In the genomic region with DNA sequence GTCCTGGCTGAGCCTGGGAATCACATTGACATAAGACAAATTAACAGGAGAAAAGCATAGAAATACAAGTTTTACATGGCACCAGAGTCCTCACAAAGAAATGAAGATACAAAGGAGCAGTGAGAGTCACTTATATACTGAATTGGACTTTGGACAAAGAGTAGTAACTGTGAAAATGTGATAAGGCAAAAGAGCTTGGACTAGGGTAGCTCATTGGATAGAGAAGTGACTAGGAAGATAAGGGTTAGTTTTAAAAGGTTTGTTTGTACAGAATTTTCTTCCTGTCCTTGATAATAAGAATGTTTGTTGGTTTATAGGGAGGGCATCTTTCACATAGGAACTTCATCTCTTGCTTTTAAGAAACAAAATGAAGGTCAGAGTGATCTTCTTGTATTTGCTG, we compare ENCODE assay signal across 21 cellular contexts. TPM values are rescaled to one million over a fixed set of nuclear protein-coding genes. Genes with fewer than 3 reads are reported as not detected.
DNase-seq lines count a peak whose midpoint lies in the region; ATAC-seq, FAIRE-seq and TF ChIP-seq lines count a peak whose summit lies in the region.
"Had no signal": no experiment of that assay in that cellular context is flagged by ENCODE, and none has a peak within 500 bp of the region (broad histone marks: within the 10 kb centered on the region; RNA-seq: fewer than 3 reads in every experiment).

No MANE protein-coding gene starts in this region.

- H3K36me3 ChIP-seq in HepG2 (replicated peaks in 1 of 2; ENCODE audit: control insufficient read depth in 1 of 2, insufficient read depth in 2 of 2, low read length in 2 of 2) = no peaks in the 10 kb centered on the region
- no peaks in the 10 kb centered on the region for H3K36me3 ChIP-seq in right lobe of liver
- no peaks in the 10 kb centered on the region for H3K36me3 ChIP-seq in RWPE2 (ENCODE audit: low read depth)
- H3K36me3 ChIP-seq: BLaER1 had no signal

- intact Hi-C loops in HepG2 (cut with micrococcal nuclease; ENCODE audit: unreplicated experiment) = no loop called here
- intact Hi-C loops in right lobe of liver (cut with DNase I) = no loop called here
- intact Hi-C loops in left colon (cut with DNase I, micrococcal nuclease) = no loop called here

- POLR2A ChIA-PET in HepG2 (lab: Yijun Ruan, JAX) = no interaction called here

- H3K4me3 ChIP-seq in HepG2 (replicated peaks in 1 of 3; ENCODE audit: insufficient read depth in 1 of 3, low read depth in 2 of 3, low read length in 3 of 3) (no peak overlapping the region), right lobe of liver (no peak overlapping the region), RWPE2 (ENCODE audit: severe bottlenecking) (no peak overlapping the region)
- H3K4me3 ChIP-seq: A549, BLaER1, GM12878, GM23338 had no signal

- H3K9ac ChIP-seq in HepG2 (ENCODE audit: insufficient read depth, low read depth, low read length) = no peak overlapping the region
- H3K9ac ChIP-seq: BLaER1 had no signal

- H3K27ac ChIP-seq in HepG2 (ENCODE audit: extremely low read length, insufficient read depth, low read length) = no peak overlapping the region
- no peak overlapping the region for H3K27ac ChIP-seq in right lobe of liver
- peak overlapping the region; percentile 91 for H3K27ac ChIP-seq in RWPE2 (ENCODE audit: poor library complexity, severe bottlenecking)
- H3K27ac ChIP-seq: 22Rv1, BLaER1 had no signal

- in situ Hi-C loops in HepG2 (cut with HindIII; ENCODE audit: extremely low pct_ligation_motif_present, low pct_unique_long_range_greater_than_20kb) = loop anchor here (25.0 kb wide), 1 partner anchor 146 kb away; no protein-coding TSS in a partner anchor

- TF ChIP-seq POLR2A in HepG2 (IDR thresholded peaks at IDR 0.05; ENCODE audit: insufficient read depth in 1 of 2, low read depth in 2 of 2, low read length in 2 of 2) (no peak), right lobe of liver (IDR thresholded peaks at IDR 0.05) (no peak)

- no peak overlapping the region for H2AFZ ChIP-seq in HepG2 (ENCODE audit: low read length)
- H2AFZ ChIP-seq: GM23338 had no signal

- no peak for TF ChIP-seq RAD21 in HepG2 (CRISPR knock-in tag; IDR thresholded peaks at IDR 0.05)

- BruUV-seq in HepG2 (replicated peaks; lab: Mats Ljungman, UMichigan) = no TSS peak

- DNase-seq in HepG2 (ENCODE audit: low spot score) = no peak
- no peak for DNase-seq in right lobe of liver
- DNase-seq in RWPE2 (ENCODE audit: low spot score) = no peak
- DNase-seq in left colon = no peak
- no peak for DNase-seq in activated T-cell treated with anti-CD3 and anti-CD28 coated beads, Interleukin-2, amount 50 U/mL, for 48 hours
- no peak for DNase-seq in D721Med (ENCODE audit: insufficient read length, low spot score)
- DNase-seq: Calu3; CD4-positive, alpha-beta memory T cell; DMS 273 treated with DMSO at 0.1 percent for 48 hours; DMS53; DND-41; EL; H7 had no signal

- H3K4me1 ChIP-seq in HepG2 (ENCODE audit: insufficient read depth, low read length) = peaks cover 23% of the 10 kb centered on the region
- H3K4me1 ChIP-seq in right lobe of liver = no peaks in the 10 kb centered on the region
- H3K4me1 ChIP-seq in RWPE2 (ENCODE audit: insufficient read depth, poor library complexity, severe bottlenecking) = peaks cover 17% of the 10 kb centered on the region
- H3K4me1 ChIP-seq: BLaER1 had no signal

- H3K79me2 ChIP-seq in HepG2 (ENCODE audit: insufficient read depth, low read length) = no peaks in the 10 kb centered on the region

- no peaks in the 10 kb centered on the region; a peak in 1 of 5 replicates for H3K27me3 ChIP-seq in HepG2 (ENCODE audit: control insufficient read depth in 1 of 2, insufficient read depth in 2 of 2, low read length in 2 of 2)
- no peaks in the 10 kb centered on the region for H3K27me3 ChIP-seq in right lobe of liver
- no peaks in the 10 kb centered on the region for H3K27me3 ChIP-seq in RWPE2 (ENCODE audit: insufficient read depth, poor library complexity, severe bottlenecking)
- H3K27me3 ChIP-seq: BLaER1 had no signal

- FAIRE-seq in HepG2 (lab: Jason Lieb, UNC) = no peak
- no peak for FAIRE-seq in D721Med (lab: Jason Lieb, UNC)
- FAIRE-seq: A549, GM12878, GM19239, HTR-8/SVneo had no signal

- no peak overlapping the region for H3K4me2 ChIP-seq in HepG2 (ENCODE audit: low read depth, low read length)
- H3K4me2 ChIP-seq: A549, BLaER1, GM23338 had no signal

- H4K20me1 ChIP-seq in HepG2 (ENCODE audit: insufficient read depth, low read length) = no peaks in the 10 kb centered on the region
- H4K20me1 ChIP-seq: BLaER1 had no signal

- H3K9me3 ChIP-seq in HepG2 (ENCODE audit: low read length) = no peaks in the 10 kb centered on the region
- no peaks in the 10 kb centered on the region for H3K9me3 ChIP-seq in right lobe of liver
- no peaks in the 10 kb centered on the region for H3K9me3 ChIP-seq in RWPE2 (ENCODE audit: severe bottlenecking)
- H3K9me3 ChIP-seq: A549, BLaER1 had no signal

- TF ChIP-seq CTCF in HepG2 (CRISPR knock-in tag; IDR thresholded peaks at IDR 0.05) (no peak), right lobe of liver (IDR thresholded peaks at IDR 0.05) (no peak), RWPE2 (IDR thresholded peaks at IDR 0.05; ENCODE audit: poor library complexity, severe bottlenecking) (no peak), D721Med (IDR thresholded peaks at IDR 0.05; ENCODE audit: insufficient read depth, missing control alignments) (no peak)

- CTCF ChIA-PET in HepG2 (lab: Yijun Ruan, JAX; ENCODE audit: low intra/inter-chr PET ratio, low total read pairs) = no interaction called here

- ATAC-seq in HepG2 (peak; percentile 46; the same call in 2 of the 3 replicates), right lobe of liver (no peak), RWPE2 (ENCODE audit: low read depth) (no peak), left colon (peak; percentile 99), GM21529 (IDR thresholded peaks at IDR 0.05; ENCODE audit: unreplicated experiment) (no peak)
- ATAC-seq: A549, GM12878, GM23338 had no signal

- TF ChIP-seq EP300 in HepG2 (IDR thresholded peaks at IDR 0.05; ENCODE audit: low read depth in 2 of 2, low read length in 2 of 2) = no peak
- no peak for TF ChIP-seq EP300 in HepG2 (CRISPR knock-in tag; IDR thresholded peaks at IDR 0.05; ENCODE audit: borderline replicate concordance)

TF ChIP-seq in HepG2, 621 proteins besides CTCF, POLR2A, EP300 and RAD21 (continues in another document):
- TF ChIP-seq PHF20 (CRISPR knock-in tag; IDR thresholded peaks at IDR 0.05) (no peak), NFRKB (IDR thresholded peaks at IDR 0.05) (no peak), HNF4A (CRISPR knock-in tag; IDR thresholded peaks at IDR 0.05) (peak; percentile 30; the same call in 1 of the 2 replicates)

RNA-seq across cellular contexts. Expression of gene NUCB2, which starts 17.9 kb away (rescaled TPM):
- total RNA-seq in HepG2 (2016; rRNA removed; fragmentation: Illumina TruSeq; extraction: Trizol) (51.7 and 82.4 TPM in 2 replicates), right lobe of liver (100 to 1,000 TPM in 2 of 6 experiments, 10 to 100 TPM in 4; 34.7 to 131 (median 60.9) TPM), left colon (10 to 100 TPM; 46.6 to 53.6 TPM)
- total RNA-seq in HepG2 (2016; cell fraction: cytosol; rRNA removed; fragmentation: Illumina TruSeq; extraction: Trizol; ENCODE audit: low read depth) = 12.8 and 18.2 TPM in 2 replicates
- 53.2 and 84.3 TPM in 2 replicates for total RNA-seq in HepG2 (2016; cell fraction: insoluble cytoplasmic fraction; rRNA removed; fragmentation: Illumina TruSeq; extraction: Trizol)
- 22.0 and 25.9 TPM in 2 replicates for total RNA-seq in HepG2 (2016; cell fraction: membrane; rRNA removed; fragmentation: Illumina TruSeq; extraction: Trizol)
- 61.4 and 67.1 TPM in 2 replicates for total RNA-seq in HepG2 (2016; cell fraction: nucleus; rRNA removed; fragmentation: Illumina TruSeq; extraction: Trizol)
- 28.1 and 54.2 TPM in 2 replicates for polyA plus RNA-seq in HepG2 (2011; rRNA removed)
- polyA plus RNA-seq in HepG2 (2011; cell fraction: cytosol; rRNA removed) = 16.3 and 21.6 TPM in 2 replicates
- 5.9 and 6.4 TPM in 2 replicates for polyA plus RNA-seq in HepG2 (2011; cell fraction: nucleus; rRNA removed)
- polyA plus RNA-seq in HepG2 (2012) = 41.1 and 53.2 TPM in 2 replicates
- 15.9 and 16.0 TPM in 2 replicates for polyA plus RNA-seq in HepG2 (2016; cell fraction: cytosol; fragmentation: Illumina TruSeq; extraction: Trizol; ENCODE audit: low read depth)
- polyA plus RNA-seq in HepG2 (2016; cell fraction: insoluble cytoplasmic fraction; fragmentation: Illumina TruSeq; extraction: Trizol; ENCODE audit: low read depth) = 52.8 and 57.8 TPM in 2 replicates
- polyA plus RNA-seq in HepG2 (2016; cell fraction: membrane; fragmentation: Illumina TruSeq; extraction: Trizol; ENCODE audit: low read depth) = 14.5 and 18.2 TPM in 2 replicates
- polyA plus RNA-seq in HepG2 (2016; cell fraction: nucleus; fragmentation: Illumina TruSeq; extraction: Trizol; ENCODE audit: insufficient read depth, low read depth) = 83.7 and 90.3 TPM in 2 replicates
- polyA minus RNA-seq in HepG2 (2011; rRNA and poly(A)+ RNA removed; ENCODE audit: low replicate concordance) = 10.2 and 12.9 TPM in 2 replicates
- polyA minus RNA-seq in HepG2 (2011; cell fraction: cytosol; rRNA and poly(A)+ RNA removed) = 21.3 and 25.6 TPM in 2 replicates
- polyA minus RNA-seq in HepG2 (2011; cell fraction: nucleus; rRNA and poly(A)+ RNA removed) = 18.9 and 21.6 TPM in 2 replicates

RNA-seq across cellular contexts. Expression of gene PIK3C2A, which starts 50.9 kb away (rescaled TPM):
- 49.9 and 117 TPM in 2 replicates for total RNA-seq in HepG2 (2016; rRNA removed; fragmentation: Illumina TruSeq; extraction: Trizol)
- 14.2 and 20.8 TPM in 2 replicates for total RNA-seq in HepG2 (2016; cell fraction: cytosol; rRNA removed; fragmentation: Illumina TruSeq; extraction: Trizol; ENCODE audit: low read depth)
- total RNA-seq in HepG2 (2016; cell fraction: insoluble cytoplasmic fraction; rRNA removed; fragmentation: Illumina TruSeq; extraction: Trizol) = 44.6 and 112 TPM in 2 replicates
- total RNA-seq in HepG2 (2016; cell fraction: membrane; rRNA removed; fragmentation: Illumina TruSeq; extraction: Trizol) = 33.1 and 34.1 TPM in 2 replicates
- total RNA-seq in HepG2 (2016; cell fraction: nucleus; rRNA removed; fragmentation: Illumina TruSeq; extraction: Trizol) = 62.5 and 71.3 TPM in 2 replicates
- 21.0 and 27.5 TPM in 2 replicates for polyA plus RNA-seq in HepG2 (2011; rRNA removed)
- polyA plus RNA-seq in HepG2 (2011; cell fraction: cytosol; rRNA removed) = 8.7 and 15.7 TPM in 2 replicates
- 20.6 and 32.7 TPM in 2 replicates for polyA plus RNA-seq in HepG2 (2011; cell fraction: nucleus; rRNA removed)
- polyA plus RNA-seq in HepG2 (2012) = 24.1 and 25.2 TPM in 2 replicates
- 0.94 and 1.3 TPM in 2 replicates for polyA plus RNA-seq in HepG2 (2016; cell fraction: cytosol; fragmentation: Illumina TruSeq; extraction: Trizol; ENCODE audit: low read depth)
- polyA plus RNA-seq in HepG2 (2016; cell fraction: insoluble cytoplasmic fraction; fragmentation: Illumina TruSeq; extraction: Trizol; ENCODE audit: low read depth) = 34.8 and 40.4 TPM in 2 replicates
- 2.3 and 3.5 TPM in 2 replicates for polyA plus RNA-seq in HepG2 (2016; cell fraction: membrane; fragmentation: Illumina TruSeq; extraction: Trizol; ENCODE audit: low read depth)
- polyA plus RNA-seq in HepG2 (2016; cell fraction: nucleus; fragmentation: Illumina TruSeq; extraction: Trizol; ENCODE audit: insufficient read depth, low read depth) = 36.1 and 36.9 TPM in 2 replicates
- polyA minus RNA-seq in HepG2 (2011; rRNA and poly(A)+ RNA removed; ENCODE audit: low replicate concordance) = 12.0 and 20.1 TPM in 2 replicates
- 33.6 and 37.3 TPM in 2 replicates for polyA minus RNA-seq in HepG2 (2011; cell fraction: cytosol; rRNA and poly(A)+ RNA removed)
- 83.9 and 93.4 TPM in 2 replicates for polyA minus RNA-seq in HepG2 (2011; cell fraction: nucleus; rRNA and poly(A)+ RNA removed)
- 10 to 100 TPM; 20.3 to 36.4 (median 28.1) TPM for total RNA-seq in right lobe of liver
- total RNA-seq in left colon = 10 to 100 TPM; 49.7 to 54.6 TPM

Comparison
In these comparisons a context has a peak if more than half of its experiments do, and no peak if none do; other contexts are left out.
1. ATAC-seq: peak in HepG2 (single experiment) and left colon (single experiment); none in right lobe of liver (0 of 4), RWPE2 (single experiment) and GM21529 (single experiment).